In genomic region chr6:149474108-149474935, GRCh38 we compare ENCODE assay signal across 13 cellular contexts.
DNase-seq lines count a peak whose midpoint lies in the region; ATAC-seq and TF ChIP-seq lines count a peak whose summit lies in the region.
"Had no signal": no experiment of that assay in that cellular context is flagged by ENCODE, and none has a peak within 500 bp of the region (broad histone marks: within the 10 kb centered on the region; RNA-seq: fewer than 3 reads in every experiment).

No MANE protein-coding gene starts in this region.

- H3K9ac ChIP-seq in DND-41 (ENCODE audit: low read depth, low read length), result no peak overlapping the region
- H3K9ac ChIP-seq: neural progenitor cell had no signal

- 0 out of 3 replicates have a peak, but pooled peaks have one; percentile 37 for ATAC-seq in DND-41 (ENCODE audit: insufficient read depth, low read depth)
- peak; percentile 44 for ATAC-seq in GM19324 (IDR thresholded peaks at IDR 0.05; ENCODE audit: low FRiP score, unreplicated experiment)
- peak; percentile 31 for ATAC-seq in HG03432 (IDR thresholded peaks at IDR 0.05; ENCODE audit: unreplicated experiment)
- ATAC-seq in GM19328 (IDR thresholded peaks at IDR 0.05; ENCODE audit: unreplicated experiment), result no peak
- ATAC-seq: left lobe of liver had no signal

- H3K4me1 ChIP-seq in DND-41 (ENCODE audit: insufficient read depth, low read length), result no peaks in the 10 kb centered on the region

- no peak overlapping the region for H3K4me3 ChIP-seq in DND-41 (ENCODE audit: low read depth in 1 of 2, low read length in 2 of 2)
- H3K4me3 ChIP-seq: neural progenitor cell had no signal

- DNase-seq in DND-41 (no peak), iPS-NIHi11 (ENCODE audit: low spot score) (peak; percentile 63), AG08396 (ENCODE audit: low spot score) (no peak), NCI-H1436 treated with DMSO at 0.1 percent for 48 hours (lab: John Stamatoyannopoulos, UW) (no peak), HuH-7 (ENCODE audit: low spot score) (no peak)
- DNase-seq: effector CD8-positive, alpha-beta T cell; NCI-H2107; stimulated activated CD8-positive, alpha-beta memory T cell treated with anti-CD3 and anti-CD28 coated beads, Interleukin-4, amount 100 ng/mL, for 48 hours had no signal

- H3K36me3 ChIP-seq in DND-41 (ENCODE audit: insufficient read depth, low read length), result no peaks in the 10 kb centered on the region
- H3K36me3 ChIP-seq: neural progenitor cell had no signal

- H3K79me2 ChIP-seq in DND-41 (ENCODE audit: insufficient read depth, low read length), result no peaks in the 10 kb centered on the region

- no peak overlapping the region for H3K27ac ChIP-seq in DND-41 (ENCODE audit: low read length)
- H3K27ac ChIP-seq: neural progenitor cell had no signal

- no peak for TF ChIP-seq CTCF in DND-41 (IDR thresholded peaks at IDR 0.05; ENCODE audit: borderline replicate concordance, extremely low read depth, low read length, poor library complexity, severe bottlenecking)

- no peaks in the 10 kb centered on the region for H3K27me3 ChIP-seq in DND-41 (ENCODE audit: insufficient read depth, low read length, poor library complexity)
- H3K27me3 ChIP-seq: neural progenitor cell had no signal

- no peak overlapping the region for H3K4me2 ChIP-seq in DND-41 (ENCODE audit: insufficient read depth, low read length)

- H4K20me1 ChIP-seq in DND-41 (ENCODE audit: insufficient read depth, low read length), result no peaks in the 10 kb centered on the region

- H3K9me3 ChIP-seq in DND-41 (ENCODE audit: insufficient read depth, low read length, severe bottlenecking), result no peaks in the 10 kb centered on the region

- H2AFZ ChIP-seq in DND-41 (ENCODE audit: low read depth, low read length), result no peak overlapping the region
